20 cellular contexts compared by ENCODE assay signal in genomic region chr10:131748831-131749766, GRCh38.
DNase-seq lines count a peak whose midpoint lies in the region; ATAC-seq and TF ChIP-seq lines count a peak whose summit lies in the region.
"Had no signal": no experiment of that assay in that cellular context is flagged by ENCODE, and none has a peak within 500 bp of the region (broad histone marks: within the 10 kb centered on the region; RNA-seq: fewer than 3 reads in every experiment).

No MANE protein-coding gene starts in this region.

- H3K9ac ChIP-seq in endodermal cell (ENCODE audit: extremely low read depth, low read length, poor library complexity, severe bottlenecking): no peak overlapping the region

- CTCF ChIA-PET in Caco-2 (lab: Charles Lee): interaction anchor here (0.8 kb wide), 1 partner anchor 38 kb away, joined by 3 read pairs; no protein-coding TSS in a partner anchor

- intact Hi-C loops in Caco-2 (cut with micrococcal nuclease; ENCODE audit: unreplicated experiment) (loop anchor here (2.0 to 5.0 kb wide), 2 partner anchors 20 to 38 kb away; no protein-coding TSS in a partner anchor), left lung (cut with DNase I) (no loop called here)

- no TSS peak for BruUV-seq in Caco-2 (replicated peaks; lab: Mats Ljungman, UMichigan)

- H3K4me3 ChIP-seq in Caco-2 (ENCODE audit: low read depth, low read length): peak overlapping the region; percentile 16; the same call in 1 of the 2 replicates
- H3K4me3 ChIP-seq in endodermal cell (ENCODE audit: low read length): no peak overlapping the region
- no peak overlapping the region for H3K4me3 ChIP-seq in left lung
- H3K4me3 ChIP-seq: esophagus squamous epithelium had no signal

- H3K9me3 Mint-ChIP-seq in Caco-2 (ENCODE audit: unreplicated experiment) (no peaks in the 10 kb centered on the region), endodermal cell (no peaks in the 10 kb centered on the region), neural crest cell (no peaks in the 10 kb centered on the region)
- H3K9me3 Mint-ChIP-seq: activated B cell treated with CpG ODN at 0.5 μM for 24 hours; activated naive CD8-positive, alpha-beta T cell treated with anti-CD3 and anti-CD28 coated beads, Interleukin-2, amount 10 ng/mL, durations not matched to agents 7 days and 5 days; activated T-cell treated with anti-CD3 and anti-CD28 coated beads, Interleukin-2, amount 50 U/mL, for 72 hours had no signal

- H3K4me1 Mint-ChIP-seq in Caco-2 (ENCODE audit: low read depth, unreplicated experiment): peaks cover 33% of the 10 kb centered on the region
- peaks cover 30% of the 10 kb centered on the region for H3K4me1 Mint-ChIP-seq in endodermal cell
- peaks cover 61% of the 10 kb centered on the region for H3K4me1 Mint-ChIP-seq in neural crest cell
- H3K4me1 Mint-ChIP-seq: immature natural killer cell had no signal

- DNase-seq in Caco-2 (peak; percentile 89 to 95), HT-29 (ENCODE audit: low spot score) (peak; percentile 31), endodermal cell (peak; percentile 80), neural crest cell (ENCODE audit: low read depth, low spot score) (no peak), left lung (no peak), HK-2 (ENCODE audit: unreplicated experiment) (no peak), SKM-1 (lab: John Stamatoyannopoulos, UW; ENCODE audit: unreplicated experiment) (no peak)
- DNase-seq: activated B cell treated with CpG ODN at 0.5 μM for 24 hours; activated naive CD8-positive, alpha-beta T cell treated with anti-CD3 and anti-CD28 coated beads, Interleukin-2, amount 10 ng/mL, durations not matched to agents 7 days and 5 days; activated T-cell treated with anti-CD3 and anti-CD28 coated beads, Interleukin-2, amount 50 U/mL, for 72 hours; esophagus squamous epithelium; immature natural killer cell; mesenchymal stem cell; NCI-H1105 treated with DMSO at 0.1 percent for 48 hours; NCI-H446; stimulated activated CD4-positive, alpha-beta T cell treated with anti-CD3 and anti-CD28 coated beads, Interleukin-2, amount 100 ng/mL, for 24 hours; T-helper 1 cell had no signal

- H3K36me3 Mint-ChIP-seq in Caco-2 (ENCODE audit: insufficient read depth, unreplicated experiment) (no peaks in the 10 kb centered on the region), endodermal cell (ENCODE audit: low read depth) (no peaks in the 10 kb centered on the region), neural crest cell (ENCODE audit: low read depth) (no peaks in the 10 kb centered on the region)
- H3K36me3 Mint-ChIP-seq: activated naive CD8-positive, alpha-beta T cell treated with anti-CD3 and anti-CD28 coated beads, Interleukin-2, amount 10 ng/mL, durations not matched to agents 7 days and 5 days; immature natural killer cell had no signal

- WGBS in endodermal cell (ENCODE audit: insufficient coverage in 1 of 2, insufficient read length in 1 of 2), 2 experiments: 69 to 76% methylated on average over 23 to 40 of the region's 40 CpGs

- no peak for ATAC-seq in left lung
- no peak for ATAC-seq in GM18867 (IDR thresholded peaks at IDR 0.05; ENCODE audit: unreplicated experiment)
- ATAC-seq: activated T-cell treated with anti-CD3 and anti-CD28 coated beads, Interleukin-2, amount 50 U/mL, for 72 hours; Right ventricle myocardium inferior; sciatic nerve had no signal

- H3K27ac Mint-ChIP-seq in Caco-2 (ENCODE audit: unreplicated experiment): peak overlapping the region; percentile 84
- H3K27ac Mint-ChIP-seq in endodermal cell: peak overlapping the region; percentile 44
- peak overlapping the region; percentile 60 for H3K27ac Mint-ChIP-seq in neural crest cell (ENCODE audit: unreplicated experiment)
- H3K27ac Mint-ChIP-seq: activated B cell treated with CpG ODN at 0.5 μM for 24 hours; activated naive CD8-positive, alpha-beta T cell treated with anti-CD3 and anti-CD28 coated beads, Interleukin-2, amount 10 ng/mL, durations not matched to agents 7 days and 5 days; activated T-cell treated with anti-CD3 and anti-CD28 coated beads, Interleukin-2, amount 50 U/mL, for 72 hours; immature natural killer cell had no signal

- POLR2A ChIA-PET in Caco-2 (lab: Charles Lee): interaction anchor here (0.6 kb wide), 1 partner anchor 1639 kb away, joined by 3 read pairs; no protein-coding TSS in a partner anchor

- peaks cover 54% of the 10 kb centered on the region for H3K4me1 ChIP-seq in Caco-2
- peaks cover 17% of the 10 kb centered on the region for H3K4me1 ChIP-seq in endodermal cell (ENCODE audit: control insufficient read depth, insufficient read depth, low read length)
- H3K4me1 ChIP-seq in left lung: no peaks in the 10 kb centered on the region

- H3K27me3 ChIP-seq in Caco-2 (replicated peaks; ENCODE audit: control insufficient read depth, insufficient read depth, low read length): no peaks in the 10 kb centered on the region
- no peaks in the 10 kb centered on the region for H3K27me3 ChIP-seq in endodermal cell (ENCODE audit: control insufficient read depth, insufficient read depth, low read length, poor library complexity, severe bottlenecking)
- peaks cover 0 to 68% of the 10 kb centered on the region in 2 donors for H3K27me3 ChIP-seq in left lung

- H3K36me3 ChIP-seq in Caco-2 (ENCODE audit: control insufficient read depth, insufficient read depth, low read length) (no peaks in the 10 kb centered on the region), endodermal cell (ENCODE audit: control insufficient read depth, insufficient read depth, low read length) (no peaks in the 10 kb centered on the region), left lung (no peaks in the 10 kb centered on the region)
- H3K36me3 ChIP-seq: esophagus squamous epithelium had no signal

- H3K27me3 Mint-ChIP-seq in Caco-2 (ENCODE audit: insufficient read depth, unreplicated experiment): no peaks in the 10 kb centered on the region
- H3K27me3 Mint-ChIP-seq in endodermal cell (ENCODE audit: insufficient read depth): no peaks in the 10 kb centered on the region
- peaks cover 25% of the 10 kb centered on the region for H3K27me3 Mint-ChIP-seq in neural crest cell (ENCODE audit: low read depth)

- H3K27ac ChIP-seq in endodermal cell (ENCODE audit: low read depth, low read length) (no peak overlapping the region), left lung (no peak overlapping the region)
- H3K27ac ChIP-seq: esophagus squamous epithelium had no signal

- H3K4me3 Mint-ChIP-seq in Caco-2 (ENCODE audit: unreplicated experiment) (peak overlapping the region; percentile 58), endodermal cell (no peak overlapping the region), neural crest cell (peak overlapping the region; percentile 78)
- H3K4me3 Mint-ChIP-seq: activated B cell treated with CpG ODN at 0.5 μM for 24 hours; activated naive CD8-positive, alpha-beta T cell treated with anti-CD3 and anti-CD28 coated beads, Interleukin-2, amount 10 ng/mL, durations not matched to agents 7 days and 5 days; activated T-cell treated with anti-CD3 and anti-CD28 coated beads, Interleukin-2, amount 50 U/mL, for 72 hours had no signal

- TF ChIP-seq CTCF in Caco-2 (IDR thresholded peaks at IDR 0.05; ENCODE audit: insufficient read depth in 1 of 2, low read depth in 1 of 2, low read length in 1 of 2, severe bottlenecking in 1 of 2, unreplicated experiment in 1 of 2): peak in 1 of 2 experiments; percentile 30
- no peak for TF ChIP-seq CTCF in endodermal cell (conservative IDR thresholded peaks at IDR 0.05)
- no peak for TF ChIP-seq CTCF in neural crest cell (conservative IDR thresholded peaks at IDR 0.05)
- no peak for TF ChIP-seq CTCF in left lung (IDR thresholded peaks at IDR 0.05)

- no peaks in the 10 kb centered on the region for H3K9me3 ChIP-seq in Caco-2
- no peaks in the 10 kb centered on the region for H3K9me3 ChIP-seq in endodermal cell (ENCODE audit: control insufficient read depth, low read length)
- H3K9me3 ChIP-seq in left lung: no peaks in the 10 kb centered on the region
- H3K9me3 ChIP-seq: esophagus squamous epithelium had no signal

Comparison
In these comparisons a context has a peak if more than half of its experiments do, and no peak if none do; other contexts are left out.
1. DNase-seq: peak in Caco-2 (2 of 2), HT-29 (single experiment) and endodermal cell (single experiment); none in neural crest cell (single experiment), left lung (0 of 2), HK-2 (single experiment) and SKM-1 (single experiment).
2. Peak in every context shown above with its lines, with median percentiles within 50 percentile points of each other: H3K27ac Mint-ChIP-seq.